ENCODE assay signal across 8 cellular contexts in the genomic region with DNA sequence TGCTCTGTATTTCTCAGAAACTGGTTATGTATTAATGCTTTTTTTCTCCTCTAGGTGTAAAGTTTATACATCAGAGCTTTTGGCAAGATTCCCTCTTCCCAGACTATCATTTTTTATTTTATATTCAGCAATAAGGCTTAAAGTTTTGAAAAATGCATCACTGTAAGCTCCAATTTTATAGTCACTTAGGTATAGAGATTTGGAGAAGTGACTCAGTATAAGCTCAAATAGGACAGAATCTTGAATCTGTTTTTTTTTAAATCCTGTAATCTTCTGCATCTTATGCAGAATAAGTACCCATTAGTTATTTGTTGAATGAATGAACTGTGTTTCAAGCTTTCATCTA. TPM values are rescaled to one million over a fixed set of nuclear protein-coding genes. Genes with fewer than 3 reads are reported as not detected.
DNase-seq lines count a peak whose midpoint lies in the region; ATAC-seq and TF ChIP-seq lines count a peak whose summit lies in the region.

No MANE protein-coding gene starts in this region.

- H3K27me3 ChIP-seq in BE2C (no peaks in the 10 kb centered on the region), KMS-11 (ENCODE audit: insufficient read depth, low read depth) (no peaks in the 10 kb centered on the region)

- TF ChIP-seq CTCF in BE2C (IDR thresholded peaks at IDR 0.05; ENCODE audit: low read depth, low read length) (no peak), KMS-11 (conservative IDR thresholded peaks at IDR 0.05; ENCODE audit: low read depth, low read length) (peak; percentile 1; the same call in 1 of the 2 replicates)

- 0 out of 2 replicates have a peak overlapping the region, but pooled peaks have one; percentile 47 for H3K9ac ChIP-seq in KMS-11

- H3K9me3 ChIP-seq in BE2C = no peaks in the 10 kb centered on the region

- ATAC-seq in natural killer cell treated with Interleukin-12 subunit alpha and Interleukin-12 subunit beta and Interleukin-15 and Interleukin-18, amount 100 ng/mL, for 72 hours = no peak
- ATAC-seq in HG03280 (IDR thresholded peaks at IDR 0.05; ENCODE audit: unreplicated experiment) = no peak
- ATAC-seq in GM19351 (IDR thresholded peaks at IDR 0.05; ENCODE audit: unreplicated experiment) = no peak
- ATAC-seq in HG02973 (IDR thresholded peaks at IDR 0.05; ENCODE audit: unreplicated experiment) = no peak

- peak overlapping the region; percentile 57 to 82 for H3K27ac Mint-ChIP-seq in natural killer cell treated with Interleukin-12 subunit alpha and Interleukin-12 subunit beta and Interleukin-15 and Interleukin-18, amount 100 ng/mL, for 72 hours

- peaks cover 2% of the 10 kb centered on the region for H3K36me3 ChIP-seq in BE2C
- H3K36me3 ChIP-seq in KMS-11 (ENCODE audit: insufficient read depth) = no peaks in the 10 kb centered on the region

- peak overlapping the region; percentile 77 for H3K4me3 ChIP-seq in BE2C (ENCODE audit: low read depth, low read length)
- no peak overlapping the region for H3K4me3 ChIP-seq in KMS-11 (IDR thresholded peaks at IDR 0.05; ENCODE audit: insufficient read depth, low read depth, low read length)

- peaks cover 37 to 50% of the 10 kb centered on the region in 2 donors for H3K4me1 Mint-ChIP-seq in natural killer cell treated with Interleukin-12 subunit alpha and Interleukin-12 subunit beta and Interleukin-15 and Interleukin-18, amount 100 ng/mL, for 72 hours (ENCODE audit: low read depth in 2 of 2)

- peak overlapping the region; percentile 73; the same call in 1 of the 2 replicates for H2AFZ ChIP-seq in KMS-11 (ENCODE audit: low read depth)

- H3K36me3 Mint-ChIP-seq in natural killer cell treated with Interleukin-12 subunit alpha and Interleukin-12 subunit beta and Interleukin-15 and Interleukin-18, amount 100 ng/mL, for 72 hours = peaks cover 5% of the 10 kb centered on the region

- H3K27ac ChIP-seq in KMS-11 (no peak overlapping the region), cingulate gyrus (ENCODE audit: low read depth, low read length) (peak overlapping the region; percentile 97)

- H3K79me2 ChIP-seq in KMS-11 (ENCODE audit: insufficient read depth, low read depth) = no peaks in the 10 kb centered on the region

- no peaks in the 10 kb centered on the region for H3K9me3 Mint-ChIP-seq in natural killer cell treated with Interleukin-12 subunit alpha and Interleukin-12 subunit beta and Interleukin-15 and Interleukin-18, amount 100 ng/mL, for 72 hours

- no peaks in the 10 kb centered on the region for H4K20me1 ChIP-seq in KMS-11 (ENCODE audit: insufficient read depth)

- no peaks in the 10 kb centered on the region for H3K27me3 Mint-ChIP-seq in natural killer cell treated with Interleukin-12 subunit alpha and Interleukin-12 subunit beta and Interleukin-15 and Interleukin-18, amount 100 ng/mL, for 72 hours

- peak overlapping the region; percentile 68 for H3K4me2 ChIP-seq in KMS-11

- peak overlapping the region; percentile 93 for H3K4me3 Mint-ChIP-seq in natural killer cell treated with Interleukin-12 subunit alpha and Interleukin-12 subunit beta and Interleukin-15 and Interleukin-18, amount 100 ng/mL, for 72 hours

- no peak for DNase-seq in BE2C
- no peak for DNase-seq in natural killer cell treated with Interleukin-12 subunit alpha and Interleukin-12 subunit beta and Interleukin-15 and Interleukin-18, amount 100 ng/mL, for 72 hours (ENCODE audit: low spot score)
- DNase-seq in NCI-H446 (lab: John Stamatoyannopoulos, UW) = no peak

- H3K4me1 ChIP-seq in BE2C (peaks cover 26% of the 10 kb centered on the region), KMS-11 (ENCODE audit: low read depth, poor library complexity, severe bottlenecking) (peaks cover 14% of the 10 kb centered on the region)

RNA-seq across cellular contexts. Expression of a gene that starts 1.0 kb away (rescaled TPM):
- 72.5 TPM for polyA plus RNA-seq in BE2C (2012; ENCODE audit: insufficient read depth, insufficient read length, low read depth)
- 10 to 100 TPM; 41.4 to 63.9 TPM for total RNA-seq in natural killer cell treated with Interleukin-12 subunit alpha and Interleukin-12 subunit beta and Interleukin-15 and Interleukin-18, amount 100 ng/mL, for 72 hours

RNA-seq across cellular contexts. Expression of a gene that starts 42.4 kb away (rescaled TPM):
- not detected for polyA plus RNA-seq in BE2C (2012; ENCODE audit: insufficient read depth, insufficient read length, low read depth)
- total RNA-seq in natural killer cell treated with Interleukin-12 subunit alpha and Interleukin-12 subunit beta and Interleukin-15 and Interleukin-18, amount 100 ng/mL, for 72 hours = under 1 TPM in 1 of 2 donors, not detected in 1; 0.10 TPM
